In the genomic region with DNA sequence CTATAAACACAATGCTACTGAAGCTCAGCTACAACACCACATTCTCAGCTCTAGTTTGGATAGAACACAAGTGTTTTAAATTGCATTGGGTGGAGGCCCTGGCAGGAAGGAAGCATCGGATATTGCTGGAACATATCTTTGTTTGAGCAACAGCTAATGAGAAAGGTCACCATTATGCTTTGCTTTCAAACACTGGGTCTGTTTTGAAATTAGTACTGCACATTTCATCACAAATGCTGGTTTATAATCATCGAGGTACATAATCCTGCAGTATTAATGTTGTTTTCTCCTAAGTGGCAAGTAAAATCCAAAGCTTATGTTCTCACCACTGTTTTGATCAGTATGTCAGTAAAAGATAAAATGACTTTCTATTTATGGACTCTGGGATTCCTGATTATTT, we compare ENCODE assay signal across 16 cellular contexts.
DNase-seq lines count a peak whose midpoint lies in the region; ATAC-seq and TF ChIP-seq lines count a peak whose summit lies in the region.
"Had no signal": no experiment of that assay in that cellular context is flagged by ENCODE, and none has a peak within 500 bp of the region (broad histone marks: within the 10 kb centered on the region; RNA-seq: fewer than 3 reads in every experiment).

No MANE protein-coding gene starts in this region.

- peak overlapping the region; percentile 37; the same call in 1 of the 2 replicates for H2AFZ ChIP-seq in SK-N-SH (ENCODE audit: low read depth)

- H4K20me1 ChIP-seq in SK-N-SH (ENCODE audit: insufficient read depth) = no peaks in the 10 kb centered on the region

- H3F3A ChIP-seq in SK-N-SH (replicated peaks; ENCODE audit: insufficient read depth) = no peaks in the 10 kb centered on the region

- no peaks in the 10 kb centered on the region for H3K27me3 Mint-ChIP-seq in chondrocyte (ENCODE audit: low read depth)

- H3K4me2 ChIP-seq in SK-N-SH = no peak overlapping the region

- WGBS in SK-N-SH (ENCODE audit: low lambda C conversion rate) = 43% methylated on average over 2 of the region's 2 CpGs

- H3K36me3 Mint-ChIP-seq in chondrocyte (ENCODE audit: low read depth) = no peaks in the 10 kb centered on the region

- TF ChIP-seq CTCF in SK-N-SH (IDR thresholded peaks at IDR 0.05) (no peak), chondrocyte (IDR thresholded peaks at IDR 0.05) (no peak)

- no peak for TF ChIP-seq EP300 in SK-N-SH (IDR thresholded peaks at IDR 0.05; ENCODE audit: borderline replicate concordance in 1 of 2, low read depth in 1 of 2, low read length in 1 of 2)

- H3K9me3 Mint-ChIP-seq in chondrocyte (ENCODE audit: low read depth) = no peaks in the 10 kb centered on the region
- H3K9me3 Mint-ChIP-seq: central memory CD8-positive, alpha-beta T cell had no signal

- H3K27ac Mint-ChIP-seq in chondrocyte (ENCODE audit: unreplicated experiment) = no peak overlapping the region

- H3K27ac ChIP-seq in SK-N-SH (ENCODE audit: low read depth in 2 of 2, low read length in 1 of 2) (no peak overlapping the region), muscle layer of duodenum (ENCODE audit: low read length) (peak overlapping the region; percentile 58)

- no peak overlapping the region for H3K9ac ChIP-seq in SK-N-SH

- H3K9me3 ChIP-seq in SK-N-SH = no peaks in the 10 kb centered on the region
- H3K9me3 ChIP-seq in muscle layer of duodenum (ENCODE audit: control insufficient read depth in 1 of 2, low read length in 2 of 2) = no peaks in the 10 kb centered on the region
- H3K9me3 ChIP-seq: HAP-1 had no signal

- no peak overlapping the region for H3K4me3 ChIP-seq in SK-N-SH (ENCODE audit: low read depth in 2 of 2, low read length in 1 of 2)
- no peak overlapping the region for H3K4me3 ChIP-seq in muscle layer of duodenum (ENCODE audit: low read depth in 1 of 2, low read length in 2 of 2)
- H3K4me3 ChIP-seq: HAP-1 had no signal

- H3K36me3 ChIP-seq in SK-N-SH (replicated peaks in 1 of 2; ENCODE audit: control insufficient read depth in 1 of 2, insufficient read depth in 2 of 2, low read length in 1 of 2) = no peaks in the 10 kb centered on the region
- no peaks in the 10 kb centered on the region for H3K36me3 ChIP-seq in muscle layer of duodenum (ENCODE audit: control insufficient read depth in 1 of 2, insufficient read depth in 2 of 2, low read length in 2 of 2)
- H3K36me3 ChIP-seq: HAP-1 had no signal

- ATAC-seq in SK-N-SH treated with all-trans-retinoic acid at 6 μM for 48 hours = no peak
- ATAC-seq in HG02678 (IDR thresholded peaks at IDR 0.05; ENCODE audit: unreplicated experiment) = no peak

- no peaks in the 10 kb centered on the region for H3K27me3 ChIP-seq in SK-N-SH (ENCODE audit: insufficient read depth)
- no peaks in the 10 kb centered on the region for H3K27me3 ChIP-seq in muscle layer of duodenum (ENCODE audit: low read depth, low read length)

- no peaks in the 10 kb centered on the region for H3K79me2 ChIP-seq in SK-N-SH (ENCODE audit: insufficient read depth)

- TF ChIP-seq RAD21 in SK-N-SH (IDR thresholded peaks at IDR 0.05; ENCODE audit: low read length) = no peak

- CTCF ChIA-PET in SK-N-SH (lab: Yijun Ruan, JAX) = interaction anchor here (1.5 to 2.4 kb wide), 3 partner anchors 34 to 38 kb away, joined by 3 to 9 read pairs (median 6); no protein-coding TSS in a partner anchor

- peaks cover 22% of the 10 kb centered on the region for H3K4me1 Mint-ChIP-seq in chondrocyte (ENCODE audit: low read depth)
- H3K4me1 Mint-ChIP-seq: central memory CD8-positive, alpha-beta T cell had no signal

- H3K9me2 ChIP-seq in SK-N-SH = no peaks in the 10 kb centered on the region

- POLR2A ChIA-PET in SK-N-SH (lab: Yijun Ruan, JAX) = no interaction called here

- no peak overlapping the region for H3K4me3 Mint-ChIP-seq in chondrocyte (ENCODE audit: unreplicated experiment)
- H3K4me3 Mint-ChIP-seq: central memory CD8-positive, alpha-beta T cell had no signal

- no peak for DNase-seq in SK-N-SH
- DNase-seq in fibroblast of peridontal ligament (ENCODE audit: extremely low read depth) = peak; percentile 77
- no peak for DNase-seq in globus pallidus (ENCODE audit: low spot score)
- no peak for DNase-seq in chondrocyte (ENCODE audit: low spot score)
- DNase-seq in kidney glomerular epithelial cell (lab: John Stamatoyannopoulos, UW) = no peak
- DNase-seq: activated CD4-positive, alpha-beta T cell treated with anti-CD3 and anti-CD28 coated beads, Interleukin-2, amount 50 U/mL, for 1 hour; activated effector memory CD4-positive, alpha-beta T cell treated with anti-CD3 and anti-CD28 coated beads, Interleukin-2, amount 50 U/mL, for 16 hours; NCI-H1436; NCI-H774; substantia nigra; SW 1271 had no signal

- H3K4me1 ChIP-seq in SK-N-SH (ENCODE audit: control insufficient read depth in 1 of 2, insufficient read depth in 2 of 2, low read depth in 1 of 2, low read length in 1 of 2) (peaks cover 0 to 14% of the 10 kb centered on the region in 2 experiments; a peak in 1 of 4 replicates), muscle layer of duodenum (ENCODE audit: control insufficient read depth in 1 of 2, insufficient read depth in 2 of 2, low read length in 2 of 2) (peaks cover 7 to 12% of the 10 kb centered on the region in 2 donors)
- H3K4me1 ChIP-seq: HAP-1 had no signal

TF ChIP-seq in SK-N-SH, 30 proteins besides CTCF, POLR2A, EP300 and RAD21 (continues in another document):
- TF ChIP-seq TEAD4 (IDR thresholded peaks at IDR 0.05; ENCODE audit: borderline replicate concordance, insufficient read depth) = no peak
- TF ChIP-seq, protein P1, sequence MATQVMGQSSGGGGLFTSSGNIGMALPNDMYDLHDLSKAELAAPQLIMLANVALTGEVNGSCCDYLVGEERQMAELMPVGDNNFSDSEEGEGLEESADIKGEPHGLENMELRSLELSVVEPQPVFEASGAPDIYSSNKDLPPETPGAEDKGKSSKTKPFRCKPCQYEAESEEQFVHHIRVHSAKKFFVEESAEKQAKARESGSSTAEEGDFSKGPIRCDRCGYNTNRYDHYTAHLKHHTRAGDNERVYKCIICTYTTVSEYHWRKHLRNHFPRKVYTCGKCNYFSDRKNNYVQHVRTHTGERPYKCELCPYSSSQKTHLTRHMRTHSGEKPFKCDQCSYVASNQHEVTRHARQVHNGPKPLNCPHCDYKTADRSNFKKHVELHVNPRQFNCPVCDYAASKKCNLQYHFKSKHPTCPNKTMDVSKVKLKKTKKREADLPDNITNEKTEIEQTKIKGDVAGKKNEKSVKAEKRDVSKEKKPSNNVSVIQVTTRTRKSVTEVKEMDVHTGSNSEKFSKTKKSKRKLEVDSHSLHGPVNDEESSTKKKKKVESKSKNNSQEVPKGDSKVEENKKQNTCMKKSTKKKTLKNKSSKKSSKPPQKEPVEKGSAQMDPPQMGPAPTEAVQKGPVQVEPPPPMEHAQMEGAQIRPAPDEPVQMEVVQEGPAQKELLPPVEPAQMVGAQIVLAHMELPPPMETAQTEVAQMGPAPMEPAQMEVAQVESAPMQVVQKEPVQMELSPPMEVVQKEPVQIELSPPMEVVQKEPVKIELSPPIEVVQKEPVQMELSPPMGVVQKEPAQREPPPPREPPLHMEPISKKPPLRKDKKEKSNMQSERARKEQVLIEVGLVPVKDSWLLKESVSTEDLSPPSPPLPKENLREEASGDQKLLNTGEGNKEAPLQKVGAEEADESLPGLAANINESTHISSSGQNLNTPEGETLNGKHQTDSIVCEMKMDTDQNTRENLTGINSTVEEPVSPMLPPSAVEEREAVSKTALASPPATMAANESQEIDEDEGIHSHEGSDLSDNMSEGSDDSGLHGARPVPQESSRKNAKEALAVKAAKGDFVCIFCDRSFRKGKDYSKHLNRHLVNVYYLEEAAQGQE (IDR thresholded peaks at IDR 0.05; ENCODE audit: low read depth, low read length) = no peak

TF ChIP-seq in SK-N-SH treated with all-trans-retinoic acid at 6 μM for 48 hours, 23 proteins besides CTCF, POLR2A, EP300 and RAD21 (continues in another document):
- TF ChIP-seq ZC3H10 (CRISPR knock-in tag; IDR thresholded peaks at IDR 0.05) (no peak), ARNTL (CRISPR knock-in tag; IDR thresholded peaks at IDR 0.05; ENCODE audit: borderline replicate concordance, low read depth) (no peak), OSR1 (CRISPR knock-in tag; IDR thresholded peaks at IDR 0.05) (no peak), ZNF565 (CRISPR knock-in tag; conservative IDR thresholded peaks at IDR 0.05; ENCODE audit: low read depth) (no peak), ESRRG (CRISPR knock-in tag; IDR thresholded peaks at IDR 0.05) (no peak), RARB (CRISPR knock-in tag; IDR thresholded peaks at IDR 0.05) (no peak), ZFP3 (CRISPR knock-in tag; IDR thresholded peaks at IDR 0.05) (no peak), BACH2 (CRISPR knock-in tag; IDR thresholded peaks at IDR 0.05; ENCODE audit: borderline replicate concordance) (no peak), TCF4 (CRISPR knock-in tag; IDR thresholded peaks at IDR 0.05; ENCODE audit: borderline replicate concordance) (no peak), ZFP30 (CRISPR knock-in tag; IDR thresholded peaks at IDR 0.05) (no peak)
- TF ChIP-seq, protein P2, sequence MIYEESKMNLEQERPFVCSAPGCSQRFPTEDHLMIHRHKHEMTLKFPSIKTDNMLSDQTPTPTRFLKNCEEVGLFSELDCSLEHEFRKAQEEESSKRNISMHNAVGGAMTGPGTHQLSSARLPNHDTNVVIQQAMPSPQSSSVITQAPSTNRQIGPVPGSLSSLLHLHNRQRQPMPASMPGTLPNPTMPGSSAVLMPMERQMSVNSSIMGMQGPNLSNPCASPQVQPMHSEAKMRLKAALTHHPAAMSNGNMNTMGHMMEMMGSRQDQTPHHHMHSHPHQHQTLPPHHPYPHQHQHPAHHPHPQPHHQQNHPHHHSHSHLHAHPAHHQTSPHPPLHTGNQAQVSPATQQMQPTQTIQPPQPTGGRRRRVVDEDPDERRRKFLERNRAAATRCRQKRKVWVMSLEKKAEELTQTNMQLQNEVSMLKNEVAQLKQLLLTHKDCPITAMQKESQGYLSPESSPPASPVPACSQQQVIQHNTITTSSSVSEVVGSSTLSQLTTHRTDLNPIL (CRISPR knock-in tag; IDR thresholded peaks at IDR 0.05; ENCODE audit: low read depth) = no peak
- TF ChIP-seq, protein P3, sequence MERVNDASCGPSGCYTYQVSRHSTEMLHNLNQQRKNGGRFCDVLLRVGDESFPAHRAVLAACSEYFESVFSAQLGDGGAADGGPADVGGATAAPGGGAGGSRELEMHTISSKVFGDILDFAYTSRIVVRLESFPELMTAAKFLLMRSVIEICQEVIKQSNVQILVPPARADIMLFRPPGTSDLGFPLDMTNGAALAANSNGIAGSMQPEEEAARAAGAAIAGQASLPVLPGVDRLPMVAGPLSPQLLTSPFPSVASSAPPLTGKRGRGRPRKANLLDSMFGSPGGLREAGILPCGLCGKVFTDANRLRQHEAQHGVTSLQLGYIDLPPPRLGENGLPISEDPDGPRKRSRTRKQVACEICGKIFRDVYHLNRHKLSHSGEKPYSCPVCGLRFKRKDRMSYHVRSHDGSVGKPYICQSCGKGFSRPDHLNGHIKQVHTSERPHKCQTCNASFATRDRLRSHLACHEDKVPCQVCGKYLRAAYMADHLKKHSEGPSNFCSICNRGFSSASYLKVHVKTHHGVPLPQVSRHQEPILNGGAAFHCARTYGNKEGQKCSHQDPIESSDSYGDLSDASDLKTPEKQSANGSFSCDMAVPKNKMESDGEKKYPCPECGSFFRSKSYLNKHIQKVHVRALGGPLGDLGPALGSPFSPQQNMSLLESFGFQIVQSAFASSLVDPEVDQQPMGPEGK (CRISPR knock-in tag; IDR thresholded peaks at IDR 0.05; ENCODE audit: borderline replicate concordance) = no peak
